Comparison of ENCODE assay signal across 25 cellular contexts in the genomic region with DNA sequence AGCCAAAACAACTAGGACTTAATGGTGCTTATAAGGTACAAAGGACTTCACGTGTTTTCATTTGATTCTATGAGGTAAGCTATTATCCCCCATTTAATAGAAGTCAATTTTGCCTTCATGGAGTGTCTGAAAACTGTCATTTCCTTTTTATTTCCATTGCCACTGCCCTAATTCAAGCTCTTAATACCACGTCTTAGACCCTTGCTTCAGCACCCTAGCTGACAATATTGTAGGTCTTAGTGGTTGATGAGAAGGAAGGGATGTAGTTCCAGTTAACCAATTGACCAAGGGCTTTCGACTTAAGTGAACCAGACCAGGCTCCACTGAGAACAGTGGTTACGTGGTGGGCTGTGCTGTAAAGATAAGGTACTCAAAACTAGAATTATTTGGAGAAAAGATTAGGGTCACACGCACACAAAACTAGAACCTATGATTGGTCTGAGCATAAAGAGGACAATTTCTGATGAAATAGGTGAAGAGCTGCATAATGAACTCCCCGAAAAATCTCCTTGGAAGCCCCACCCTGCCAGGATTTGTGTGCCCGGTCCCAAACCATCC.
"Had no signal": no experiment of that assay in that cellular context is flagged by ENCODE, and none has a peak within 500 bp of the region (broad histone marks: within the 10 kb centered on the region; RNA-seq: fewer than 3 reads in every experiment).

No MANE protein-coding gene starts in this region.

- DNase-seq: activated CD4-positive, alpha-beta memory T cell treated with anti-CD3 and anti-CD28 coated beads, Interleukin-2, amount 10 ng/mL, durations not matched to agents 7 days and 5 days; activated CD4-positive, alpha-beta T cell treated with anti-CD3 and anti-CD28 coated beads for 1 hour; activated CD4-positive, alpha-beta T cell treated with anti-CD3 and anti-CD28 coated beads for 4 hours; activated CD4-positive, alpha-beta T cell treated with anti-CD3 and anti-CD28 coated beads, Interleukin-2, amount 10 ng/mL, durations not matched to agents 7 days and 5 days; activated CD4-positive, alpha-beta T cell treated with anti-CD3 and anti-CD28 coated beads, Interleukin-2, amount 50 U/mL, for 4 hours; activated CD8-positive, alpha-beta memory T cell treated with anti-CD3 and anti-CD28 coated beads, Interleukin-2, amount 50 U/mL, for 48 hours; activated gamma-delta T cell; activated naive CD4-positive, alpha-beta T cell; activated naive CD4-positive, alpha-beta T cell treated with anti-CD3 and anti-CD28 coated beads, Interleukin-2, amount 10 ng/mL, durations not matched to agents 7 days and 5 days; activated naive CD8-positive, alpha-beta T cell treated with anti-CD3 and anti-CD28 coated beads, Interleukin-2, amount 10 ng/mL, durations not matched to agents 7 days and 5 days; activated T-cell treated with anti-CD3 and anti-CD28 coated beads for 4 hours; activated T-cell treated with anti-CD3 and anti-CD28 coated beads, Interleukin-2, amount 50 U/mL, for 24 hours; activated T-cell treated with anti-CD3 and anti-CD28 coated beads, Interleukin-2, amount 50 U/mL, for 72 hours; central memory CD4-positive, alpha-beta T cell; cerebellar nuclear complex; colonic mucosa; effector CD8-positive, alpha-beta T cell; foreskin fibroblast; gastrocnemius medialis; glutamatergic neuron; heart left ventricle; T-helper 2 cell had no signal

- ATAC-seq: activated naive CD4-positive, alpha-beta T cell treated with anti-CD3 and anti-CD28 coated beads, Interleukin-2, amount 50 U/mL, for 72 hours; activated T-cell treated with anti-CD3 and anti-CD28 coated beads, Interleukin-2, amount 50 U/mL, for 72 hours; esophagus mucosa; gastrocnemius medialis; heart left ventricle; WTC11 had no signal
